2 cellular contexts compared by ENCODE assay signal in genomic region chr5:109760130-109760529, GRCh38.
TF ChIP-seq lines count a peak whose summit lies in the region.

No MANE protein-coding gene starts in this region.

TF ChIP-seq in HEK293, 187 proteins besides CTCF, POLR2A, EP300 and RAD21:
- TF ChIP-seq ZNF146 (tag by site-specific recombination; IDR thresholded peaks at IDR 0.05): peak; percentile 65; the same call in 1 of the 2 replicates

TF ChIP-seq in K562, 482 proteins besides CTCF, POLR2A, EP300 and RAD21:
- TF ChIP-seq ZNF146 (CRISPR knock-in tag; IDR thresholded peaks at IDR 0.05; ENCODE audit: unreplicated experiment) (peak; percentile 55), BCOR (IDR thresholded peaks at IDR 0.05) (0 out of 2 replicates have a peak, but pooled peaks have one; percentile 10)
